In genomic region chr17:41284546-41284945, GRCh38 we compare ENCODE assay signal across 25 cellular contexts. TPM values are rescaled to one million over a fixed set of nuclear protein-coding genes. Genes with fewer than 3 reads are reported as not detected.
DNase-seq lines count a peak whose midpoint lies in the region; TF ChIP-seq lines count a peak whose summit lies in the region.
"Had no signal": no experiment of that assay in that cellular context is flagged by ENCODE, and none has a peak within 500 bp of the region (broad histone marks: within the 10 kb centered on the region; RNA-seq: fewer than 3 reads in every experiment).

No MANE protein-coding gene starts in this region.

- no peak for TF ChIP-seq CTCF in fibroblast of villous mesenchyme (IDR thresholded peaks at IDR 0.05; ENCODE audit: insufficient read depth, low read depth, low read length)

- DNase-seq in A172 (ENCODE audit: low spot score) (peak; percentile 23), EH (ENCODE audit: low read depth) (peak; percentile 50), MV-4-11 (lab: John Stamatoyannopoulos, UW) (peak; percentile 2), fibroblast of villous mesenchyme (ENCODE audit: low read depth) (peak; percentile 3), NCI-H510A (lab: John Stamatoyannopoulos, UW) (no peak), HuH-7 (ENCODE audit: low spot score) (no peak), SHP77 treated with DMSO at 0.1 percent for 48 hours (lab: John Stamatoyannopoulos, UW) (no peak), dedifferentiated amniotic fluid mesenchymal stem cell (ENCODE audit: extremely low spot score) (no peak)
- DNase-seq: ACHN; activated CD8-positive, alpha-beta memory T cell treated with anti-CD3 and anti-CD28 coated beads, Interleukin-2, amount 50 U/mL, for 48 hours; activated effector memory CD4-positive, alpha-beta T cell treated with Interleukin-2 at 50 U/mL for 16 hours; CD8-positive, alpha-beta memory T cell; DND-41; dorsolateral prefrontal cortex; erythroblast; left cardiac atrium; NCI-H187 treated with DMSO at 0.1 percent for 48 hours; NCI-H446 treated with DMSO at 0.1 percent for 48 hours; NK-92 treated with Interleukin-12 subunit alpha and Interleukin-12 subunit beta, amount 100 ng/mL, for 24 hours; testis had no signal

- H3K4me3 ChIP-seq in fibroblast of villous mesenchyme (ENCODE audit: low read depth, low read length) = no peak overlapping the region
- H3K4me3 ChIP-seq: cardiac muscle cell, dorsolateral prefrontal cortex, gastroesophageal sphincter, testis had no signal

RNA-seq across cellular contexts. Expression of gene KRTAP9-7, which starts 9.0 kb away (rescaled TPM):
- not detected in 2 replicates for total RNA-seq in A172 (2014; rRNA removed; shearing (Covaris generic))
- not detected in 2 replicates for total RNA-seq in fibroblast of villous mesenchyme
- total RNA-seq: cardiac muscle cell; CD8-positive, alpha-beta memory T cell; dorsolateral prefrontal cortex; H1; left cardiac atrium; neural crest cell; T-helper 1 cell treated with Interleukin-12 subunit alpha and Interleukin-12 subunit beta and Interleukin-4 antibody, amounts not matched to agents 30 ng/mL and 1 ng/mL, for 36 hours had no signal

RNA-seq across cellular contexts. Expression of gene KRTAP29-1, which starts 18.1 kb away (rescaled TPM):
- 0.16 TPM in 1 of 2 replicates, not detected in the other for total RNA-seq in A172 (2014; rRNA removed; shearing (Covaris generic))
- not detected in 2 replicates for total RNA-seq in fibroblast of villous mesenchyme
- total RNA-seq: cardiac muscle cell; CD8-positive, alpha-beta memory T cell; dorsolateral prefrontal cortex; gastroesophageal sphincter; H1; left cardiac atrium; neural crest cell; T-helper 1 cell treated with Interleukin-12 subunit alpha and Interleukin-12 subunit beta and Interleukin-4 antibody, amounts not matched to agents 30 ng/mL and 1 ng/mL, for 36 hours; testis had no signal

RNA-seq across cellular contexts. Expression of gene KRTAP9-6, which starts 19.4 kb away (rescaled TPM):
- total RNA-seq in A172 (2014; rRNA removed; shearing (Covaris generic)) = not detected in 2 replicates
- not detected in 2 replicates for total RNA-seq in fibroblast of villous mesenchyme
- total RNA-seq: cardiac muscle cell; CD8-positive, alpha-beta memory T cell; dorsolateral prefrontal cortex; gastroesophageal sphincter; H1; left cardiac atrium; neural crest cell; T-helper 1 cell treated with Interleukin-12 subunit alpha and Interleukin-12 subunit beta and Interleukin-4 antibody, amounts not matched to agents 30 ng/mL and 1 ng/mL, for 36 hours; testis had no signal

RNA-seq across cellular contexts. Expression of gene KRTAP16-1, which starts 24.6 kb away (rescaled TPM):
- total RNA-seq in A172 (2014; rRNA removed; shearing (Covaris generic)) = not detected in 2 replicates
- total RNA-seq in fibroblast of villous mesenchyme = not detected in 2 replicates
- total RNA-seq: cardiac muscle cell; CD8-positive, alpha-beta memory T cell; dorsolateral prefrontal cortex; gastroesophageal sphincter; H1; left cardiac atrium; neural crest cell; T-helper 1 cell treated with Interleukin-12 subunit alpha and Interleukin-12 subunit beta and Interleukin-4 antibody, amounts not matched to agents 30 ng/mL and 1 ng/mL, for 36 hours; testis had no signal

RNA-seq across cellular contexts. Expression of gene KRTAP9-9, which starts 29.4 kb away (rescaled TPM):
- not detected in 2 replicates for total RNA-seq in A172 (2014; rRNA removed; shearing (Covaris generic))
- not detected in 2 replicates for total RNA-seq in fibroblast of villous mesenchyme
- total RNA-seq: cardiac muscle cell; CD8-positive, alpha-beta memory T cell; dorsolateral prefrontal cortex; gastroesophageal sphincter; H1; left cardiac atrium; neural crest cell; T-helper 1 cell treated with Interleukin-12 subunit alpha and Interleukin-12 subunit beta and Interleukin-4 antibody, amounts not matched to agents 30 ng/mL and 1 ng/mL, for 36 hours; testis had no signal

Comparison
In these comparisons a context has a peak if more than half of its experiments do, and no peak if none do; other contexts are left out.
1. DNase-seq: peak in A172 (single experiment), EH (single experiment), MV-4-11 (single experiment) and fibroblast of villous mesenchyme (single experiment); none in NCI-H510A (single experiment), HuH-7 (single experiment), SHP77 treated with DMSO at 0.1 percent for 48 hours (single experiment) and dedifferentiated amniotic fluid mesenchymal stem cell (single experiment).